Comparison of ENCODE assay signal across 24 cellular contexts in the genomic region with DNA sequence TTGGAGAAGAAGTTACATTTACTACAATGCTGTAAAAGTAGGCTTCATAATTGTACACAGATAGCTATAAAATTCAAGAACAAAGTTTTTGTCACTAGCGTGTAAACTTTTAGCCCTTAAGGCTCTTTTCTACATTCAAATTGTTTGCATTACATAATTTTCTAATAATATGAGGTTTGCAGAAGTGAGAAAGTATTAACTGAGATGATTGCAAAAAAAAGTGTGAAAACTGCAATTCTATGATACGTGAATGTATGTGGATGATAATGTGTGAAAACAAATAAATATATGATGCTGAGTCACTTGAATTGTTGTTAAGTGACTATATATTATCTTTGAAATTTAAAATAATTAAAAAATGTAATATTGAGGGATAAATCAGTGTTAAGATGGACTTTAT.
DNase-seq lines count a peak whose midpoint lies in the region; ATAC-seq, FAIRE-seq and TF ChIP-seq lines count a peak whose summit lies in the region.
"Had no signal": no experiment of that assay in that cellular context is flagged by ENCODE, and none has a peak within 500 bp of the region (broad histone marks: within the 10 kb centered on the region; RNA-seq: fewer than 3 reads in every experiment).

No MANE protein-coding gene starts in this region.

- H3K27me3 ChIP-seq in GM12878 (replicated peaks in 1 of 2; ENCODE audit: control insufficient read depth in 2 of 2, insufficient read depth in 2 of 2, low read length in 1 of 2) (no peaks in the 10 kb centered on the region), left ventricle myocardium inferior (ENCODE audit: low read depth) (no peaks in the 10 kb centered on the region)
- H3K27me3 ChIP-seq: BE2C, BLaER1 had no signal

- no peaks in the 10 kb centered on the region for H4K20me1 ChIP-seq in GM12878 (ENCODE audit: control insufficient read depth, insufficient read depth)
- H4K20me1 ChIP-seq: BLaER1 had no signal

- TF ChIP-seq EP300 in GM12878 (IDR thresholded peaks at IDR 0.05; ENCODE audit: borderline replicate concordance in 1 of 2, control insufficient read depth in 1 of 2, low read depth in 2 of 2, low read length in 2 of 2): peak; percentile 28 to 68; a peak in 2 of 4 replicates

- no peak overlapping the region for H2AFZ ChIP-seq in GM12878 (ENCODE audit: control insufficient read depth, low read depth, low read length)

- DNase-seq in GM12878 (ENCODE audit: low read depth, low spot score) (no peak), kidney (no peak), left ventricle myocardium inferior (no peak), GM19238 (ENCODE audit: insufficient read length, low spot score) (no peak)
- DNase-seq: ACHN; BE2C; C1 segment of cervical spinal cord; CD4-positive, alpha-beta memory T cell; CD4-positive, CD25-positive, alpha-beta regulatory T cell; CD8-positive, alpha-beta memory T cell; COR-L47; DMS 273 treated with DMSO at 0.1 percent for 48 hours; DMS153; DMS53; DMS79; DND-41; GDM1 had no signal

- peak; percentile 55 for ATAC-seq in GM18867 (IDR thresholded peaks at IDR 0.05; ENCODE audit: unreplicated experiment)
- peak; percentile 73 for ATAC-seq in GM12878
- ATAC-seq in HG03457 (IDR thresholded peaks at IDR 0.05; ENCODE audit: unreplicated experiment): no peak

- no peaks in the 10 kb centered on the region for H3K9me3 ChIP-seq in GM12878 (replicated peaks; ENCODE audit: control insufficient read depth, insufficient read depth, low read length)
- H3K9me3 ChIP-seq in kidney (ENCODE audit: control insufficient read depth in 1 of 2, low read length in 2 of 2): no peaks in the 10 kb centered on the region
- no peaks in the 10 kb centered on the region for H3K9me3 ChIP-seq in left ventricle myocardium inferior (replicated peaks)
- H3K9me3 ChIP-seq: BE2C had no signal

- no peak overlapping the region for H3K4me2 ChIP-seq in GM12878 (ENCODE audit: control insufficient read depth, insufficient read depth)
- H3K4me2 ChIP-seq: BLaER1 had no signal

- H3K27ac ChIP-seq in GM12878 (ENCODE audit: control insufficient read depth, insufficient read depth) (no peak overlapping the region), kidney (ENCODE audit: low read depth in 2 of 2, low read length in 2 of 2) (no peak overlapping the region), left ventricle myocardium inferior (replicated peaks) (no peak overlapping the region)
- H3K27ac ChIP-seq: 22Rv1, BLaER1 had no signal

- BruUV-seq in GM12878 (replicated peaks; lab: Mats Ljungman, UMichigan): no TSS peak

- 37% methylated on average over 2 of the region's 2 CpGs for WGBS in GM12878 (ENCODE audit: insufficient coverage, insufficient replicate concordance, low lambda C conversion rate, missing lambda C conversion rate)

- no peaks in the 10 kb centered on the region for H3K4me1 ChIP-seq in GM12878 (ENCODE audit: control insufficient read depth, insufficient read depth, low read length)
- no peaks in the 10 kb centered on the region for H3K4me1 ChIP-seq in kidney (ENCODE audit: control insufficient read depth in 1 of 2, insufficient read depth in 1 of 2, low read depth in 1 of 2, low read length in 2 of 2)
- no peaks in the 10 kb centered on the region for H3K4me1 ChIP-seq in left ventricle myocardium inferior
- H3K4me1 ChIP-seq: BE2C, BLaER1 had no signal

- no peaks in the 10 kb centered on the region for H3K79me2 ChIP-seq in GM12878 (ENCODE audit: control insufficient read depth, insufficient read depth, low read length)

- TF ChIP-seq POLR2A in GM12878 (IDR thresholded peaks at IDR 0.05; ENCODE audit: low read depth, low read length): no peak

- TF ChIP-seq RAD21 in GM12878 (IDR thresholded peaks at IDR 0.05; ENCODE audit: insufficient read depth, low read depth, low read length): no peak

- RAD21 ChIA-PET in GM12878 (lab: Charles Lee; ENCODE audit: unreplicated experiment): interaction anchor here (0.6 to 2.8 kb wide), 7 partner anchors 11 to 222 kb away, joined by 3 to 13 read pairs (median 3); no protein-coding TSS in a partner anchor

- intact Hi-C loops in GM12878 (cut with micrococcal nuclease; ENCODE audit: unreplicated experiment) (no loop called here), kidney (cut with DNase I) (no loop called here), left ventricle myocardium inferior (cut with micrococcal nuclease) (no loop called here)

- POLR2A ChIA-PET in GM12878 (lab: Charles Lee): no interaction called here

- in situ Hi-C loops in GM12878 (cut with MboI): no loop called here

- CTCF ChIA-PET in GM12878 (lab: Yijun Ruan, JAX): interaction anchor here (0.6 kb wide), 1 partner anchor 19 kb away, joined by 3 read pairs; no protein-coding TSS in a partner anchor

- SMC1A ChIA-PET in GM12878 (lab: Charles Lee; ENCODE audit: uncharacterized antibody, unreplicated experiment): interaction anchor here (1.7 to 2.9 kb wide), 3 partner anchors 58 to 141 kb away, joined by 5 to 18 read pairs (median 15); no protein-coding TSS in a partner anchor

- TF ChIP-seq CTCF in GM12878 (IDR thresholded peaks at IDR 0.05 in 2 of 3, conservative IDR thresholded peaks at IDR 0.05 in 1 of 3; ENCODE audit: control insufficient read depth in 2 of 3, extremely low read depth in 1 of 3, insufficient read depth in 1 of 3, low read depth in 3 of 3, low read length in 3 of 3) (no peak), kidney (IDR thresholded peaks at IDR 0.05; ENCODE audit: borderline replicate concordance, extremely low read depth, insufficient read depth) (no peak), left ventricle myocardium inferior (IDR thresholded peaks at IDR 0.05; ENCODE audit: borderline replicate concordance) (no peak)

- H3K9ac ChIP-seq in GM12878 (ENCODE audit: control insufficient read depth, insufficient read depth, low read length) (no peak overlapping the region), kidney (ENCODE audit: low read length in 2 of 2) (no peak overlapping the region)
- H3K9ac ChIP-seq: BLaER1 had no signal

- H3K4me3 ChIP-seq in GM12878 (no peak overlapping the region), kidney (ENCODE audit: low read length in 2 of 2) (no peak overlapping the region), left ventricle myocardium inferior (no peak overlapping the region)
- H3K4me3 ChIP-seq: BLaER1 had no signal

- no peaks in the 10 kb centered on the region for H3K36me3 ChIP-seq in GM12878 (ENCODE audit: control insufficient read depth in 2 of 2, insufficient read depth in 2 of 2, low read length in 1 of 2)
- H3K36me3 ChIP-seq in kidney (ENCODE audit: control insufficient read depth in 1 of 2, insufficient read depth in 2 of 2, low read length in 2 of 2): no peaks in the 10 kb centered on the region
- H3K36me3 ChIP-seq in left ventricle myocardium inferior: no peaks in the 10 kb centered on the region
- H3K36me3 ChIP-seq: BE2C, BLaER1 had no signal

- FAIRE-seq in A204.1 (lab: Jason Lieb, UNC) (peak; percentile 27), GM12878 (lab: Jason Lieb, UNC) (no peak), kidney (lab: Jason Lieb, UNC) (peak; percentile 49)
- FAIRE-seq: GM12891, GM19239 had no signal

TF ChIP-seq in GM12878, 131 proteins besides CTCF, POLR2A, EP300 and RAD21 (continues in another document):
- TF ChIP-seq RB1 (IDR thresholded peaks at IDR 0.05; ENCODE audit: borderline replicate concordance): no peak
- TF ChIP-seq, protein P1, sequence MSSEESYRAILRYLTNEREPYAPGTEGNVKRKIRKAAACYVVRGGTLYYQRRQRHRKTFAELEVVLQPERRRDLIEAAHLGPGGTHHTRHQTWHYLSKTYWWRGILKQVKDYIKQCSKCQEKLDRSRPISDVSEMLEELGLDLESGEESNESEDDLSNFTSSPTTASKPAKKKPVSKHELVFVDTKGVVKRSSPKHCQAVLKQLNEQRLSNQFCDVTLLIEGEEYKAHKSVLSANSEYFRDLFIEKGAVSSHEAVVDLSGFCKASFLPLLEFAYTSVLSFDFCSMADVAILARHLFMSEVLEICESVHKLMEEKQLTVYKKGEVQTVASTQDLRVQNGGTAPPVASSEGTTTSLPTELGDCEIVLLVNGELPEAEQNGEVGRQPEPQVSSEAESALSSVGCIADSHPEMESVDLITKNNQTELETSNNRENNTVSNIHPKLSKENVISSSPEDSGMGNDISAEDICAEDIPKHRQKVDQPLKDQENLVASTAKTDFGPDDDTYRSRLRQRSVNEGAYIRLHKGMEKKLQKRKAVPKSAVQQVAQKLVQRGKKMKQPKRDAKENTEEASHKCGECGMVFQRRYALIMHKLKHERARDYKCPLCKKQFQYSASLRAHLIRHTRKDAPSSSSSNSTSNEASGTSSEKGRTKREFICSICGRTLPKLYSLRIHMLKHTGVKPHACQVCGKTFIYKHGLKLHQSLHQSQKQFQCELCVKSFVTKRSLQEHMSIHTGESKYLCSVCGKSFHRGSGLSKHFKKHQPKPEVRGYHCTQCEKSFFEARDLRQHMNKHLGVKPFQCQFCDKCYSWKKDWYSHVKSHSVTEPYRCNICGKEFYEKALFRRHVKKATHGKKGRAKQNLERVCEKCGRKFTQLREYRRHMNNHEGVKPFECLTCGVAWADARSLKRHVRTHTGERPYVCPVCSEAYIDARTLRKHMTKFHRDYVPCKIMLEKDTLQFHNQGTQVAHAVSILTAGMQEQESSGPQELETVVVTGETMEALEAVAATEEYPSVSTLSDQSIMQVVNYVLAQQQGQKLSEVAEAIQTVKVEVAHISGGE (CRISPR knock-in tag; IDR thresholded peaks at IDR 0.05): no peak
- no peak for TF ChIP-seq JUNB (IDR thresholded peaks at IDR 0.05)
- no peak for TF ChIP-seq HDGF (IDR thresholded peaks at IDR 0.05)
